15 cellular contexts compared by ENCODE assay signal in the genomic region with DNA sequence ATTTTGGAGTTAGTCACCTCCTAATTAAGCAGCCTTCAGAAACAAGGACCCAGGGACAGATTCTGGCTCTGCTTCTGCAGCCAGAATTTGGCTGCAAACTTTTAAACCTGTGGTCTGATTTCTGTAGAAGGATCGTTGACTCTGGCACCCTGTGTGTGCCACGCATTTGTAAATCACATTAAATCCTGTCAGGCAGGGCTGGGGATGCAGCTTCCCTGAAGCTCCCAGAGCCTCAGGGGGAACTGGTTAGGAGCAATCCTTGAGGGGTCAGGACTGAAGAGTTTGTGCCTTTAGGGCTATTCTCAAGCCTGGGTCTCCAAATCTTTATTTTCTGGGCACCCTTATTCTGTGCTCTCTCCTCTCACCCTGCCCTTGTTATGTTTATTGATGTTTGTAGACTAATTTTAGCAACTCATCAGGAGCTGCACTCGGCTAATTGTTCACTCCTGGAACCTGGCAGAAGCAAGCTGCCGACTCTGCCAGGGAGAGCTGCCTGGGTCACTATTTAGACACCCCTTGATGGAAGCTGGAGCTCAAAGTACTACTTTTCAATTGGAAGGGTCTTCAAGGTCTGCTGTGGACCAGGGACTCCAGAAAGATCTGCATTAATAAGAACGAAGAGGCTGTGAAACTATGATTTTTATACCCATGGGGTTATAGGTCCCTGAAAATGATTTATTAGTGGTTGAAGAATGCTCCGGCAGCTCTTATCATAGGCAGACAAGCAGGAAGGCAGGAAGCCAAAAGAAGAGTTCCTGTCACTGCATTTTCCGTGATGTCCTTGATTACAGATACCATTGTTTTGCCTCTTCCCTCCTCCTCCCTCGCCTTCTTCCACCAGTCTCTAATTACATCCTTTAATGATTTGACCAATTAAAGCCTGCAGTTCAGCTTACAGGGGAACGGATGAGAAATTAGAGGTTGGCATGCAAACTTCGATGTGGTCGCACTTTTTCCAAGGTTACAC. TPM values are rescaled to one million over a fixed set of nuclear protein-coding genes. Genes with fewer than 3 reads are reported as not detected.
A peak's percentile ranks its signal among the peaks of the same experiment; 100 is the strongest.
DNase-seq lines count a peak whose midpoint lies in the region; ATAC-seq and TF ChIP-seq lines count a peak whose summit lies in the region.
"Had no signal": no experiment of that assay in that cellular context is flagged by ENCODE, and none has a peak within 500 bp of the region (broad histone marks: within the 10 kb centered on the region; RNA-seq: fewer than 3 reads in every experiment).

No MANE protein-coding gene starts in this region.

- DNase-seq in A673 (ENCODE audit: low spot score): peak; percentile 21
- no peak for DNase-seq in HEK293T (ENCODE audit: extremely low spot score)
- DNase-seq in NCI-H748 (lab: John Stamatoyannopoulos, UW; ENCODE audit: unreplicated experiment): peak; percentile 75
- DNase-seq in dorsolateral prefrontal cortex: no peak
- DNase-seq in osteocyte (ENCODE audit: extremely low spot score, unreplicated experiment): no peak
- no peak for DNase-seq in amniotic stem cell (lab: John Stamatoyannopoulos, UW)
- DNase-seq: activated CD8-positive, alpha-beta memory T cell treated with anti-CD3 and anti-CD28 coated beads, Interleukin-2, amount 10 ng/mL, durations not matched to agents 7 days and 5 days; foreskin fibroblast had no signal

- H3K27ac ChIP-seq in A673 (ENCODE audit: low read depth, low read length, poor library complexity, severe bottlenecking): no peak overlapping the region
- H3K27ac ChIP-seq in dorsolateral prefrontal cortex: peak overlapping the region in 3 of 59 donors; percentile 7 to 64 (median 29)
- H3K27ac ChIP-seq: coronary artery, KMS-11, vagina had no signal

- H3K36me3 ChIP-seq in A673 (ENCODE audit: insufficient read depth, low read length, poor library complexity, severe bottlenecking): no peaks in the 10 kb centered on the region
- H3K36me3 ChIP-seq: vagina had no signal

- no TSS peak for BruUV-seq in A673 (replicated peaks; lab: Mats Ljungman, UMichigan)

- POLR2A ChIA-PET in A673 (lab: Charles Lee; ENCODE audit: low non-redundant PET): no interaction called here
- POLR2A ChIA-PET in HEK293T (lab: Yijun Ruan, JAX): no interaction called here

- peaks cover 13% of the 10 kb centered on the region for H3K4me1 ChIP-seq in A673 (ENCODE audit: insufficient read depth, low read length, poor library complexity, severe bottlenecking)

- H3K27ac Mint-ChIP-seq in osteocyte (ENCODE audit: unreplicated experiment): no peak overlapping the region
- H3K27ac Mint-ChIP-seq: activated CD8-positive, alpha-beta memory T cell treated with anti-CD3 and anti-CD28 coated beads, Interleukin-2, amount 10 ng/mL, durations not matched to agents 7 days and 5 days; natural killer cell treated with Interleukin-12 subunit alpha and Interleukin-12 subunit beta and Interleukin-15 and Interleukin-18, amount 100 ng/mL, for 72 hours had no signal

- intact Hi-C loops in A673 (cut with micrococcal nuclease; ENCODE audit: unreplicated experiment): no loop called here
- intact Hi-C loops in dorsolateral prefrontal cortex (cut with DNase I): no loop called here

- TF ChIP-seq CTCF in A673 (conservative IDR thresholded peaks at IDR 0.05; ENCODE audit: low read depth, low read length) (no peak), dorsolateral prefrontal cortex (IDR thresholded peaks at IDR 0.05 in 54 of 56, conservative IDR thresholded peaks at IDR 0.05 in 2 of 56; ENCODE audit: low read depth in 1 of 56, partially characterized antibody in 56 of 56) (no peak), osteocyte (IDR thresholded peaks at IDR 0.05) (no peak)

- peaks cover 2% of the 10 kb centered on the region for H3K27me3 Mint-ChIP-seq in osteocyte (ENCODE audit: unreplicated experiment)

- H3K4me1 Mint-ChIP-seq in osteocyte (ENCODE audit: unreplicated experiment): no peaks in the 10 kb centered on the region

- no peaks in the 10 kb centered on the region for H3K9me3 Mint-ChIP-seq in osteocyte (ENCODE audit: unreplicated experiment)
- H3K9me3 Mint-ChIP-seq: natural killer cell treated with Interleukin-12 subunit alpha and Interleukin-12 subunit beta and Interleukin-15 and Interleukin-18, amount 100 ng/mL, for 72 hours had no signal

- H3K27me3 ChIP-seq in A673 (replicated peaks; ENCODE audit: insufficient read depth, low read depth, low read length, poor library complexity): no peaks in the 10 kb centered on the region
- H3K27me3 ChIP-seq in dorsolateral prefrontal cortex: peaks cover 0 to 10% (median 0%) of the 10 kb centered on the region in 45 donors
- H3K27me3 ChIP-seq: vagina had no signal

- H3K9me3 ChIP-seq in A673 (ENCODE audit: low read depth, low read length, poor library complexity, severe bottlenecking): no peaks in the 10 kb centered on the region
- H3K9me3 ChIP-seq: vagina had no signal

- ATAC-seq in HG03432 (IDR thresholded peaks at IDR 0.05; ENCODE audit: unreplicated experiment) (no peak), GM18907 (IDR thresholded peaks at IDR 0.05; ENCODE audit: unreplicated experiment) (no peak)
- ATAC-seq: activated CD8-positive, alpha-beta memory T cell treated with anti-CD3 and anti-CD28 coated beads, Interleukin-2, amount 10 ng/mL, durations not matched to agents 7 days and 5 days; natural killer cell treated with Interleukin-12 subunit alpha and Interleukin-12 subunit beta and Interleukin-15 and Interleukin-18, amount 100 ng/mL, for 72 hours had no signal

- CTCF ChIA-PET in A673 (lab: Charles Lee): no interaction called here
- CTCF ChIA-PET in HEK293T (lab: Yijun Ruan, JAX): interaction anchor here (0.7 kb wide), 1 partner anchor 69 kb away, joined by 3 read pairs; no protein-coding TSS in a partner anchor

- no peaks in the 10 kb centered on the region for H3K36me3 Mint-ChIP-seq in osteocyte (ENCODE audit: unreplicated experiment)
- H3K36me3 Mint-ChIP-seq: activated CD8-positive, alpha-beta memory T cell treated with anti-CD3 and anti-CD28 coated beads, Interleukin-2, amount 10 ng/mL, durations not matched to agents 7 days and 5 days; natural killer cell treated with Interleukin-12 subunit alpha and Interleukin-12 subunit beta and Interleukin-15 and Interleukin-18, amount 100 ng/mL, for 72 hours had no signal

- no peak overlapping the region for H3K4me3 Mint-ChIP-seq in osteocyte (ENCODE audit: unreplicated experiment)
- H3K4me3 Mint-ChIP-seq: activated CD8-positive, alpha-beta memory T cell treated with anti-CD3 and anti-CD28 coated beads, Interleukin-2, amount 10 ng/mL, durations not matched to agents 7 days and 5 days; natural killer cell treated with Interleukin-12 subunit alpha and Interleukin-12 subunit beta and Interleukin-15 and Interleukin-18, amount 100 ng/mL, for 72 hours had no signal

- H3K4me3 ChIP-seq in A673 (ENCODE audit: low read depth, low read length, poor library complexity, severe bottlenecking) (no peak overlapping the region), dorsolateral prefrontal cortex (peak overlapping the region in 34 of 59 donors; percentile 2 to 47 (median 29))
- H3K4me3 ChIP-seq: coronary artery, vagina had no signal

TF ChIP-seq in HEK293T, 16 proteins besides CTCF, POLR2A, EP300 and RAD21:
- TF ChIP-seq, protein P1, sequence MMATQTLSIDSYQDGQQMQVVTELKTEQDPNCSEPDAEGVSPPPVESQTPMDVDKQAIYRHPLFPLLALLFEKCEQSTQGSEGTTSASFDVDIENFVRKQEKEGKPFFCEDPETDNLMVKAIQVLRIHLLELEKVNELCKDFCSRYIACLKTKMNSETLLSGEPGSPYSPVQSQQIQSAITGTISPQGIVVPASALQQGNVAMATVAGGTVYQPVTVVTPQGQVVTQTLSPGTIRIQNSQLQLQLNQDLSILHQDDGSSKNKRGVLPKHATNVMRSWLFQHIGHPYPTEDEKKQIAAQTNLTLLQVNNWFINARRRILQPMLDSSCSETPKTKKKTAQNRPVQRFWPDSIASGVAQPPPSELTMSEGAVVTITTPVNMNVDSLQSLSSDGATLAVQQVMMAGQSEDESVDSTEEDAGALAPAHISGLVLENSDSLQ (IDR thresholded peaks at IDR 0.05): peak; percentile 51
- TF ChIP-seq NFRKB (IDR thresholded peaks at IDR 0.05) (no peak), ELF4 (IDR thresholded peaks at IDR 0.05) (no peak)

RNA-seq across cellular contexts. Expression of a gene that starts 6.5 kb away (rescaled TPM):
- total RNA-seq in A673 (2021) (not detected in 2 replicates), dorsolateral prefrontal cortex (under 1 TPM in 4 of 120 experiments, not detected in 116; 0.14 to 0.38 (median 0.30) TPM), osteocyte (not detected in 2 replicates)
- total RNA-seq: activated CD8-positive, alpha-beta memory T cell treated with anti-CD3 and anti-CD28 coated beads, Interleukin-2, amount 10 ng/mL, durations not matched to agents 7 days and 5 days; H1; natural killer cell treated with Interleukin-12 subunit alpha and Interleukin-12 subunit beta and Interleukin-15 and Interleukin-18, amount 100 ng/mL, for 72 hours; vagina had no signal

Comparison
In these comparisons a context has a peak if more than half of its experiments do, and no peak if none do; other contexts are left out.
1. DNase-seq: peak in A673 (single experiment) and NCI-H748 (single experiment); none in HEK293T (single experiment), dorsolateral prefrontal cortex (0 of 10), osteocyte (single experiment) and amniotic stem cell (single experiment).